Comparison of ENCODE assay signal across 8 cellular contexts in genomic region chr3:157156844-157157635, GRCh38. TPM values are rescaled to one million over a fixed set of nuclear protein-coding genes. Genes with fewer than 3 reads are reported as not detected.
DNase-seq lines count a peak whose midpoint lies in the region; ATAC-seq, FAIRE-seq and TF ChIP-seq lines count a peak whose summit lies in the region.

No MANE protein-coding gene starts in this region.

- CTCF ChIA-PET in Calu3 (lab: Charles Lee): interaction anchor here (1.5 kb wide), 1 partner anchor 45 kb away, joined by 6 read pairs; no protein-coding TSS in a partner anchor

- H3K27ac ChIP-seq in Karpas-422 (ENCODE audit: low read length): no peak overlapping the region

- POLR2A ChIA-PET in naive thymus-derived CD8-positive, alpha-beta T cell (lab: Charles Lee): interaction anchor here (2.4 kb wide), 1 partner anchor 18 kb away, joined by 21 read pairs; no protein-coding TSS in a partner anchor

- H3K4me3 ChIP-seq in Karpas-422 (ENCODE audit: low read length) (peak overlapping the region; percentile 97; the same call in 1 of the 2 replicates), bronchial epithelial cell (ENCODE audit: low read depth, low read length) (peak overlapping the region; percentile 98)

- peaks cover 97% of the 10 kb centered on the region for H3K36me3 Mint-ChIP-seq in Calu3 (ENCODE audit: insufficient read depth, unreplicated experiment)
- peaks cover 28 to 72% (median 47%) of the 10 kb centered on the region in 3 donors for H3K36me3 Mint-ChIP-seq in naive thymus-derived CD8-positive, alpha-beta T cell

- H3K4me1 ChIP-seq in Karpas-422 (ENCODE audit: low read length): peaks cover 42% of the 10 kb centered on the region

- H3K4me1 Mint-ChIP-seq in Calu3 (ENCODE audit: low read depth, unreplicated experiment): peaks cover 63% of the 10 kb centered on the region
- peaks cover 38 to 81% (median 67%) of the 10 kb centered on the region in 4 donors for H3K4me1 Mint-ChIP-seq in naive thymus-derived CD8-positive, alpha-beta T cell

- no peak overlapping the region for H3K9ac ChIP-seq in Karpas-422 (ENCODE audit: low read length)

- peaks cover 72% of the 10 kb centered on the region for H3K36me3 ChIP-seq in Karpas-422 (ENCODE audit: insufficient read depth, low read length)
- H3K36me3 ChIP-seq in bronchial epithelial cell (ENCODE audit: control insufficient read depth, insufficient read depth, low read length): peaks cover 10% of the 10 kb centered on the region

- no peaks in the 10 kb centered on the region for H3K9me2 ChIP-seq in Karpas-422 (replicated peaks; ENCODE audit: insufficient read depth, low read length)

- TF ChIP-seq CTCF in Calu3 (IDR thresholded peaks at IDR 0.05; ENCODE audit: unreplicated experiment) (no peak), bronchial epithelial cell (IDR thresholded peaks at IDR 0.05; ENCODE audit: insufficient read depth, low read length, severe bottlenecking) (no peak)

- H3K79me2 ChIP-seq in Karpas-422 (ENCODE audit: low read length): peaks cover 85% of the 10 kb centered on the region

- H2AFZ ChIP-seq in Karpas-422 (ENCODE audit: low read length): no peak overlapping the region

- no peak for FAIRE-seq in bronchial epithelial cell (lab: Jason Lieb, UNC)

- H3K9me3 Mint-ChIP-seq in Calu3 (ENCODE audit: low read depth, unreplicated experiment): no peaks in the 10 kb centered on the region
- no peaks in the 10 kb centered on the region for H3K9me3 Mint-ChIP-seq in naive thymus-derived CD8-positive, alpha-beta T cell

- peak overlapping the region; percentile 99 for H3K27ac Mint-ChIP-seq in Calu3 (ENCODE audit: unreplicated experiment)
- peak overlapping the region; percentile 57 to 100 (median 99) for H3K27ac Mint-ChIP-seq in naive thymus-derived CD8-positive, alpha-beta T cell

- H3K9me3 ChIP-seq in Karpas-422 (ENCODE audit: low read length): no peaks in the 10 kb centered on the region

- H3K27me3 ChIP-seq in Karpas-422 (ENCODE audit: low read length) (no peaks in the 10 kb centered on the region), bronchial epithelial cell (ENCODE audit: control insufficient read depth, insufficient read depth, low read length) (no peaks in the 10 kb centered on the region)

- no peaks in the 10 kb centered on the region for H3K27me3 Mint-ChIP-seq in Calu3 (ENCODE audit: unreplicated experiment)
- H3K27me3 Mint-ChIP-seq in naive thymus-derived CD8-positive, alpha-beta T cell: no peaks in the 10 kb centered on the region

- peak overlapping the region; percentile 99 for H3K4me2 ChIP-seq in Karpas-422 (ENCODE audit: low read depth, low read length, poor library complexity, severe bottlenecking)

- BruUV-seq in Calu3 (replicated peaks; lab: Mats Ljungman, UMichigan): no TSS peak

- ATAC-seq in naive thymus-derived CD8-positive, alpha-beta T cell: no peak
- ATAC-seq in GM18867 (IDR thresholded peaks at IDR 0.05; ENCODE audit: unreplicated experiment) (no peak), GM19463 (IDR thresholded peaks at IDR 0.05; ENCODE audit: unreplicated experiment) (no peak), HG03196 (IDR thresholded peaks at IDR 0.05; ENCODE audit: unreplicated experiment) (no peak)

- DNase-seq in Calu3: no peak
- DNase-seq in Karpas-422: no peak
- DNase-seq in bronchial epithelial cell (ENCODE audit: low read depth): peak; percentile 37
- DNase-seq in naive thymus-derived CD8-positive, alpha-beta T cell: peak in 1 of 10 donors; percentile 12
- no peak for DNase-seq in iPS-NIHi7 (ENCODE audit: extremely low spot score)

- intact Hi-C loops in Calu3 (cut with micrococcal nuclease; ENCODE audit: unreplicated experiment): loop anchor here (5.0 kb wide), 1 partner anchor 90 kb away; no protein-coding TSS in a partner anchor

- peak overlapping the region; percentile 89 for H3K4me3 Mint-ChIP-seq in Calu3 (ENCODE audit: low read depth, unreplicated experiment)
- H3K4me3 Mint-ChIP-seq in naive thymus-derived CD8-positive, alpha-beta T cell: peak overlapping the region; percentile 85 to 99 (median 96)

- H4K20me1 ChIP-seq in Karpas-422 (ENCODE audit: insufficient read depth, low read depth, low read length): peaks cover 54% of the 10 kb centered on the region

RNA-seq across cellular contexts. Expression of gene CCNL1, which starts 2.9 kb away (rescaled TPM):
- total RNA-seq in Calu3 (2022): 291 and 303 TPM in 2 replicates
- 174 and 221 TPM in 2 replicates for total RNA-seq in Karpas-422 (2014; rRNA removed; shearing (Covaris generic); ENCODE audit: low replicate concordance)
- 107 and 150 TPM in 2 replicates for total RNA-seq in bronchial epithelial cell
- total RNA-seq in naive thymus-derived CD8-positive, alpha-beta T cell: 100 to 1,000 TPM; 385 to 388 TPM
- 10 to 100 TPM; 52.9 to 57.0 (median 54.9) TPM for polyA plus RNA-seq in naive thymus-derived CD8-positive, alpha-beta T cell
